In genomic region chr14:75010472-75010871, GRCh38 we compare ENCODE assay signal across 22 cellular contexts. TPM values are rescaled to one million over a fixed set of nuclear protein-coding genes. Genes with fewer than 3 reads are reported as not detected.
DNase-seq lines count a peak whose midpoint lies in the region; ATAC-seq and TF ChIP-seq lines count a peak whose summit lies in the region.
"Had no signal": no experiment of that assay in that cellular context is flagged by ENCODE, and none has a peak within 500 bp of the region (broad histone marks: within the 10 kb centered on the region; RNA-seq: fewer than 3 reads in every experiment).

No MANE protein-coding gene starts in this region.

- H3K36me3 Mint-ChIP-seq in MCF 10A (ENCODE audit: insufficient read depth, unreplicated experiment): peaks cover 82% of the 10 kb centered on the region
- H3K36me3 Mint-ChIP-seq in activated T-helper 1 cell treated with anti-CD3 and anti-CD28 coated beads, Interleukin-12 subunit alpha, Interleukin-12 subunit beta, Interleukin-2, Interleukin-4 antibody, amounts not matched to agents 30 ng/mL and 10 ng/mL and 1 ng/mL, durations not matched to agents 14 hours and 24 hours and 36 hours (ENCODE audit: low read depth): peaks cover 66% of the 10 kb centered on the region

- no peak overlapping the region for H3K27ac Mint-ChIP-seq in MCF 10A (ENCODE audit: low read depth, unreplicated experiment)
- H3K27ac Mint-ChIP-seq in activated T-helper 1 cell treated with anti-CD3 and anti-CD28 coated beads, Interleukin-12 subunit alpha, Interleukin-12 subunit beta, Interleukin-2, Interleukin-4 antibody, amounts not matched to agents 30 ng/mL and 10 ng/mL and 1 ng/mL, durations not matched to agents 14 hours and 24 hours and 36 hours: peak overlapping the region; percentile 34

- no peaks in the 10 kb centered on the region for H3K9me3 Mint-ChIP-seq in MCF 10A (ENCODE audit: unreplicated experiment)
- H3K9me3 Mint-ChIP-seq in activated T-helper 1 cell treated with anti-CD3 and anti-CD28 coated beads, Interleukin-12 subunit alpha, Interleukin-12 subunit beta, Interleukin-2, Interleukin-4 antibody, amounts not matched to agents 30 ng/mL and 10 ng/mL and 1 ng/mL, durations not matched to agents 14 hours and 24 hours and 36 hours: no peaks in the 10 kb centered on the region
- H3K9me3 Mint-ChIP-seq: activated naive CD4-positive, alpha-beta T cell treated with anti-CD3 and anti-CD28 coated beads for 36 hours; CD4-positive, CD25-positive, alpha-beta regulatory T cell had no signal

- DNase-seq in MCF 10A (ENCODE audit: unreplicated experiment) (peak; percentile 15), breast epithelium (ENCODE audit: low spot score in 2 of 2) (no peak), foreskin fibroblast (peak; percentile 38 to 74), tibial artery (no peak), NAMALWA (ENCODE audit: low spot score) (no peak), DMS79 treated with DMSO at 0.1 percent for 48 hours (lab: John Stamatoyannopoulos, UW) (no peak)
- DNase-seq in activated T-helper 1 cell treated with anti-CD3 and anti-CD28 coated beads, Interleukin-12 subunit alpha, Interleukin-12 subunit beta, Interleukin-2, Interleukin-4 antibody, amounts not matched to agents 30 ng/mL and 10 ng/mL and 1 ng/mL, durations not matched to agents 14 hours and 24 hours and 36 hours (ENCODE audit: low spot score): no peak
- DNase-seq: activated CD4-positive, alpha-beta T cell treated with anti-CD3 and anti-CD28 coated beads, Interleukin-2, amount 50 U/mL, for 4 hours; activated naive CD4-positive, alpha-beta T cell treated with anti-CD3 and anti-CD28 coated beads for 36 hours; CD4-positive, CD25-positive, alpha-beta regulatory T cell; effector memory CD4-positive, alpha-beta T cell; HCEC 1CT; Karpas-422; NCI-H1105; NCI-H2029 treated with DMSO at 0.1 percent for 48 hours; NCI-H446; NK-92 treated with Interleukin-12 subunit alpha and Interleukin-12 subunit beta, amount 100 ng/mL, for 24 hours; stimulated activated CD4-positive, alpha-beta T cell treated with anti-CD3 and anti-CD28 coated beads, Interleukin-12 subunit alpha, Interleukin-12 subunit beta, amount 100 ng/mL, for 4 hours; substantia nigra had no signal

- H3K27me3 ChIP-seq in breast epithelium: no peaks in the 10 kb centered on the region
- no peaks in the 10 kb centered on the region for H3K27me3 ChIP-seq in tibial artery
- H3K27me3 ChIP-seq: neutrophil had no signal

- CTCF ChIA-PET in MCF 10A (lab: Yijun Ruan, JAX): interaction anchor here (0.9 kb wide), 1 partner anchor 105 kb away, joined by 3 read pairs; no protein-coding TSS in a partner anchor

- no TSS peak for BruUV-seq in MCF 10A (replicated peaks; lab: Mats Ljungman, UMichigan)

- H3K36me3 ChIP-seq in breast epithelium (no peaks in the 10 kb centered on the region), tibial artery (peaks cover 36 to 76% (median 66%) of the 10 kb centered on the region in 3 donors)

- H3K4me3 Mint-ChIP-seq in MCF 10A (ENCODE audit: unreplicated experiment): no peak overlapping the region
- H3K4me3 Mint-ChIP-seq in activated T-helper 1 cell treated with anti-CD3 and anti-CD28 coated beads, Interleukin-12 subunit alpha, Interleukin-12 subunit beta, Interleukin-2, Interleukin-4 antibody, amounts not matched to agents 30 ng/mL and 10 ng/mL and 1 ng/mL, durations not matched to agents 14 hours and 24 hours and 36 hours: no peak overlapping the region
- H3K4me3 Mint-ChIP-seq: activated naive CD4-positive, alpha-beta T cell treated with anti-CD3 and anti-CD28 coated beads for 36 hours; CD4-positive, CD25-positive, alpha-beta regulatory T cell had no signal

- H3K4me1 Mint-ChIP-seq in MCF 10A (ENCODE audit: insufficient read depth, unreplicated experiment): no peaks in the 10 kb centered on the region
- H3K4me1 Mint-ChIP-seq in activated T-helper 1 cell treated with anti-CD3 and anti-CD28 coated beads, Interleukin-12 subunit alpha, Interleukin-12 subunit beta, Interleukin-2, Interleukin-4 antibody, amounts not matched to agents 30 ng/mL and 10 ng/mL and 1 ng/mL, durations not matched to agents 14 hours and 24 hours and 36 hours (ENCODE audit: low read depth): peaks cover 42% of the 10 kb centered on the region

- H3K27ac ChIP-seq in breast epithelium (no peak overlapping the region), tibial artery (peak overlapping the region; percentile 68 to 69)
- H3K27ac ChIP-seq: neutrophil, VCaP had no signal

- POLR2A ChIA-PET in MCF 10A (lab: Yijun Ruan, JAX): interaction anchor here (1.3 kb wide), 1 partner anchor 53 kb away, joined by 4 read pairs; the partner anchor contains the start of gene ACYP1

- no peak for TF ChIP-seq POLR2A in breast epithelium (IDR thresholded peaks at IDR 0.05)

- H3K27me3 Mint-ChIP-seq in MCF 10A (ENCODE audit: insufficient read depth, unreplicated experiment): no peaks in the 10 kb centered on the region
- H3K27me3 Mint-ChIP-seq in activated T-helper 1 cell treated with anti-CD3 and anti-CD28 coated beads, Interleukin-12 subunit alpha, Interleukin-12 subunit beta, Interleukin-2, Interleukin-4 antibody, amounts not matched to agents 30 ng/mL and 10 ng/mL and 1 ng/mL, durations not matched to agents 14 hours and 24 hours and 36 hours (ENCODE audit: insufficient read depth): no peaks in the 10 kb centered on the region
- H3K27me3 Mint-ChIP-seq: CD4-positive, CD25-positive, alpha-beta regulatory T cell had no signal

- TF ChIP-seq CTCF in MCF 10A (IDR thresholded peaks at IDR 0.05; ENCODE audit: unreplicated experiment) (no peak), breast epithelium (IDR thresholded peaks at IDR 0.05) (no peak), foreskin fibroblast (IDR thresholded peaks at IDR 0.05; ENCODE audit: low read depth, low read length) (no peak), tibial artery (IDR thresholded peaks at IDR 0.05) (no peak)

- ATAC-seq in GM21786 (IDR thresholded peaks at IDR 0.05; ENCODE audit: unreplicated experiment): no peak

- no peaks in the 10 kb centered on the region for H3K4me1 ChIP-seq in breast epithelium
- H3K4me1 ChIP-seq in tibial artery: peaks cover 7 to 42% (median 21%) of the 10 kb centered on the region in 4 donors

- H3K4me3 ChIP-seq in breast epithelium: no peak overlapping the region
- no peak overlapping the region for H3K4me3 ChIP-seq in foreskin fibroblast (ENCODE audit: low read depth in 1 of 2, low read length in 2 of 2)
- H3K4me3 ChIP-seq in tibial artery: no peak overlapping the region

- H3K9me3 ChIP-seq in breast epithelium: no peaks in the 10 kb centered on the region
- H3K9me3 ChIP-seq in tibial artery: no peaks in the 10 kb centered on the region
- H3K9me3 ChIP-seq: neutrophil had no signal

- intact Hi-C loops in MCF 10A (cut with micrococcal nuclease) (no loop called here), breast epithelium (cut with DNase I; ENCODE audit: low total_unique reads) (no loop called here), tibial artery (cut with DNase I; ENCODE audit: low total_unique reads) (loop anchor here (5.0 kb wide), 1 partner anchor 63 kb away; no protein-coding TSS in a partner anchor)
- intact Hi-C loops in activated T-helper 1 cell treated with anti-CD3 and anti-CD28 coated beads, Interleukin-12 subunit alpha, Interleukin-12 subunit beta, Interleukin-2, Interleukin-4 antibody, amounts not matched to agents 30 ng/mL and 10 ng/mL and 1 ng/mL, durations not matched to agents 14 hours and 24 hours and 36 hours (cut with micrococcal nuclease): no loop called here

RNA-seq across cellular contexts. Expression of gene EIF2B2, which starts 7.8 kb away (rescaled TPM):
- total RNA-seq in MCF 10A (2022) (53.8 and 57.9 TPM in 2 replicates), breast epithelium (10 to 100 TPM; 31.8 to 40.3 (median 36.0) TPM)
- 52.8 and 54.3 TPM in 2 replicates for total RNA-seq in activated T-helper 1 cell treated with anti-CD3 and anti-CD28 coated beads, Interleukin-12 subunit alpha, Interleukin-12 subunit beta, Interleukin-2, Interleukin-4 antibody, amounts not matched to agents 30 ng/mL and 10 ng/mL and 1 ng/mL, durations not matched to agents 14 hours and 24 hours and 36 hours

RNA-seq across cellular contexts. Expression of gene MLH3, which starts 40.8 kb away (rescaled TPM):
- total RNA-seq in MCF 10A (2022): 28.2 and 29.9 TPM in 2 replicates
- 10 to 100 TPM; 31.8 to 53.1 (median 42.9) TPM for total RNA-seq in breast epithelium
- 24.3 and 28.3 TPM in 2 replicates for total RNA-seq in activated T-helper 1 cell treated with anti-CD3 and anti-CD28 coated beads, Interleukin-12 subunit alpha, Interleukin-12 subunit beta, Interleukin-2, Interleukin-4 antibody, amounts not matched to agents 30 ng/mL and 10 ng/mL and 1 ng/mL, durations not matched to agents 14 hours and 24 hours and 36 hours

RNA-seq across cellular contexts. Expression of gene ACYP1, which starts 53.4 kb away (rescaled TPM):
- total RNA-seq in MCF 10A (2022) (11.7 and 19.9 TPM in 2 replicates), breast epithelium (10 to 100 TPM; 19.0 to 23.6 (median 21.6) TPM)
- 37.9 and 43.0 TPM in 2 replicates for total RNA-seq in activated T-helper 1 cell treated with anti-CD3 and anti-CD28 coated beads, Interleukin-12 subunit alpha, Interleukin-12 subunit beta, Interleukin-2, Interleukin-4 antibody, amounts not matched to agents 30 ng/mL and 10 ng/mL and 1 ng/mL, durations not matched to agents 14 hours and 24 hours and 36 hours

RNA-seq across cellular contexts. Expression of gene PGF, which starts 55.1 kb away (rescaled TPM):
- total RNA-seq in MCF 10A (2022): 1.3 and 2.1 TPM in 2 replicates
- total RNA-seq in breast epithelium: 10 to 100 TPM in 1 of 3 donors, 1 to 10 TPM in 2; 3.7 to 17.9 (median 8.2) TPM
- total RNA-seq in activated T-helper 1 cell treated with anti-CD3 and anti-CD28 coated beads, Interleukin-12 subunit alpha, Interleukin-12 subunit beta, Interleukin-2, Interleukin-4 antibody, amounts not matched to agents 30 ng/mL and 10 ng/mL and 1 ng/mL, durations not matched to agents 14 hours and 24 hours and 36 hours: 0.22 and 0.41 TPM in 2 replicates
- total RNA-seq: CD4-positive, CD25-positive, alpha-beta regulatory T cell had no signal

RNA-seq across cellular contexts. Expression of gene ZC2HC1C, which starts 59.0 kb away (rescaled TPM):
- total RNA-seq in MCF 10A (2022) (1.3 and 2.2 TPM in 2 replicates), breast epithelium (1 to 10 TPM in 2 of 3 donors, under 1 TPM in 1; 0.96 to 3.2 (median 2.6) TPM)
- 0.71 and 0.80 TPM in 2 replicates for total RNA-seq in activated T-helper 1 cell treated with anti-CD3 and anti-CD28 coated beads, Interleukin-12 subunit alpha, Interleukin-12 subunit beta, Interleukin-2, Interleukin-4 antibody, amounts not matched to agents 30 ng/mL and 10 ng/mL and 1 ng/mL, durations not matched to agents 14 hours and 24 hours and 36 hours

Comparison
In these comparisons a context has a peak if more than half of its experiments do, and no peak if none do; other contexts are left out.
1. DNase-seq: peak in MCF 10A (single experiment) and foreskin fibroblast (2 of 2); none in breast epithelium (0 of 2), activated T-helper 1 cell treated with anti-CD3 and anti-CD28 coated beads, Interleukin-12 subunit alpha, Interleukin-12 subunit beta, Interleukin-2, Interleukin-4 antibody, amounts not matched to agents 30 ng/mL and 10 ng/mL and 1 ng/mL, durations not matched to agents 14 hours and 24 hours and 36 hours (single experiment), tibial artery (0 of 2), NAMALWA (single experiment) and DMS79 treated with DMSO at 0.1 percent for 48 hours (single experiment).
2. H3K27ac ChIP-seq: peak in tibial artery (2 of 2); none in breast epithelium (0 of 2).